In genomic region chr6:39114707-39115599, GRCh38 we compare ENCODE assay signal across 1 cellular context.
TF ChIP-seq lines count a peak whose summit lies in the region.

A gene with protein sequence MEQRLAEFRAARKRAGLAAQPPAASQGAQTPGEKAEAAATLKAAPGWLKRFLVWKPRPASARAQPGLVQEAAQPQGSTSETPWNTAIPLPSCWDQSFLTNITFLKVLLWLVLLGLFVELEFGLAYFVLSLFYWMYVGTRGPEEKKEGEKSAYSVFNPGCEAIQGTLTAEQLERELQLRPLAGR (minus strand): TSS chr6:39115186. CDS start chr6:39115089, 97 bp downstream.

TF ChIP-seq in K562, 482 proteins besides CTCF, POLR2A, EP300 and RAD21 (continued from another document and continues in another):
- TF ChIP-seq ZMIZ1 (IDR thresholded peaks at IDR 0.05; ENCODE audit: low read depth in 2 of 2, low read length in 2 of 2) (peak in 1 of 2 experiments; percentile 54; a peak in 2 of 4 replicates), HDAC2 (IDR thresholded peaks at IDR 0.05) (peak; percentile 68), TRIM24 (IDR thresholded peaks at IDR 0.05) (peak in 1 of 2 experiments; percentile 71; a peak in 1 of 4 replicates), MGA (IDR thresholded peaks at IDR 0.05) (peak; percentile 99), CCNT2 (IDR thresholded peaks at IDR 0.05; ENCODE audit: borderline replicate concordance, extremely low read depth, insufficient read length, low read depth, low read length) (peak; percentile 82), EHMT2 (IDR thresholded peaks at IDR 0.05) (peak; percentile 70; the same call in 1 of the 2 replicates), KDM5B (IDR thresholded peaks at IDR 0.05; ENCODE audit: insufficient replicate concordance, low read depth, low read length) (no peak), CC2D1A (IDR thresholded peaks at IDR 0.05) (peak; percentile 72), ZNF165 (CRISPR knock-in tag; IDR thresholded peaks at IDR 0.05; ENCODE audit: borderline replicate concordance) (0 out of 2 replicates have a peak, but pooled peaks have one; percentile 28), ETS1 (conservative IDR thresholded peaks at IDR 0.05; ENCODE audit: control insufficient read depth, low read depth, low read length) (peak; percentile 57; the same call in 1 of the 2 replicates), ZBED1 (IDR thresholded peaks at IDR 0.05) (0 out of 2 replicates have a peak, but pooled peaks have one; percentile 32)
- TF ChIP-seq, protein P1, sequence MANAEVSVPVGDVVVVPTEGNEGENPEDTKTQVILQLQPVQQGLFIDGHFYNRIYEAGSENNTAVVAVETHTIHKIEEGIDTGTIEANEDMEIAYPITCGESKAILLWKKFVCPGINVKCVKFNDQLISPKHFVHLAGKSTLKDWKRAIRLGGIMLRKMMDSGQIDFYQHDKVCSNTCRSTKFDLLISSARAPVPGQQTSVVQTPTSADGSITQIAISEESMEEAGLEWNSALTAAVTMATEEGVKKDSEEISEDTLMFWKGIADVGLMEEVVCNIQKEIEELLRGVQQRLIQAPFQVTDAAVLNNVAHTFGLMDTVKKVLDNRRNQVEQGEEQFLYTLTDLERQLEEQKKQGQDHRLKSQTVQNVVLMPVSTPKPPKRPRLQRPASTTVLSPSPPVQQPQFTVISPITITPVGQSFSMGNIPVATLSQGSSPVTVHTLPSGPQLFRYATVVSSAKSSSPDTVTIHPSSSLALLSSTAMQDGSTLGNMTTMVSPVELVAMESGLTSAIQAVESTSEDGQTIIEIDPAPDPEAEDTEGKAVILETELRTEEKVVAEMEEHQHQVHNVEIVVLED (CRISPR knock-in tag; IDR thresholded peaks at IDR 0.05), result peak; percentile 51
- TF ChIP-seq, protein P2, sequence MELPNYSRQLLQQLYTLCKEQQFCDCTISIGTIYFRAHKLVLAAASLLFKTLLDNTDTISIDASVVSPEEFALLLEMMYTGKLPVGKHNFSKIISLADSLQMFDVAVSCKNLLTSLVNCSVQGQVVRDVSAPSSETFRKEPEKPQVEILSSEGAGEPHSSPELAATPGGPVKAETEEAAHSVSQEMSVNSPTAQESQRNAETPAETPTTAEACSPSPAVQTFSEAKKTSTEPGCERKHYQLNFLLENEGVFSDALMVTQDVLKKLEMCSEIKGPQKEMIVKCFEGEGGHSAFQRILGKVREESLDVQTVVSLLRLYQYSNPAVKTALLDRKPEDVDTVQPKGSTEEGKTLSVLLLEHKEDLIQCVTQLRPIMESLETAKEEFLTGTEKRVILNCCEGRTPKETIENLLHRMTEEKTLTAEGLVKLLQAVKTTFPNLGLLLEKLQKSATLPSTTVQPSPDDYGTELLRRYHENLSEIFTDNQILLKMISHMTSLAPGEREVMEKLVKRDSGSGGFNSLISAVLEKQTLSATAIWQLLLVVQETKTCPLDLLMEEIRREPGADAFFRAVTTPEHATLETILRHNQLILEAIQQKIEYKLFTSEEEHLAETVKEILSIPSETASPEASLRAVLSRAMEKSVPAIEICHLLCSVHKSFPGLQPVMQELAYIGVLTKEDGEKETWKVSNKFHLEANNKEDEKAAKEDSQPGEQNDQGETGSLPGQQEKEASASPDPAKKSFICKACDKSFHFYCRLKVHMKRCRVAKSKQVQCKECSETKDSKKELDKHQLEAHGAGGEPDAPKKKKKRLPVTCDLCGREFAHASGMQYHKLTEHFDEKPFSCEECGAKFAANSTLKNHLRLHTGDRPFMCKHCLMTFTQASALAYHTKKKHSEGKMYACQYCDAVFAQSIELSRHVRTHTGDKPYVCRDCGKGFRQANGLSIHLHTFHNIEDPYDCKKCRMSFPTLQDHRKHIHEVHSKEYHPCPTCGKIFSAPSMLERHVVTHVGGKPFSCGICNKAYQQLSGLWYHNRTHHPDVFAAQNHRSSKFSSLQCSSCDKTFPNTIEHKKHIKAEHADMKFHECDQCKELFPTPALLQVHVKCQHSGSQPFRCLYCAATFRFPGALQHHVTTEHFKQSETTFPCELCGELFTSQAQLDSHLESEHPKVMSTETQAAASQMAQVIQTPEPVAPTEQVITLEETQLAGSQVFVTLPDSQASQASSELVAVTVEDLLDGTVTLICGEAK (IDR thresholded peaks at IDR 0.05), result 0 out of 2 replicates have a peak, but pooled peaks have one; percentile 14
- TF ChIP-seq, protein P2 (CRISPR knock-in tag; IDR thresholded peaks at IDR 0.05), result no peak
- TF ChIP-seq, protein P3, sequence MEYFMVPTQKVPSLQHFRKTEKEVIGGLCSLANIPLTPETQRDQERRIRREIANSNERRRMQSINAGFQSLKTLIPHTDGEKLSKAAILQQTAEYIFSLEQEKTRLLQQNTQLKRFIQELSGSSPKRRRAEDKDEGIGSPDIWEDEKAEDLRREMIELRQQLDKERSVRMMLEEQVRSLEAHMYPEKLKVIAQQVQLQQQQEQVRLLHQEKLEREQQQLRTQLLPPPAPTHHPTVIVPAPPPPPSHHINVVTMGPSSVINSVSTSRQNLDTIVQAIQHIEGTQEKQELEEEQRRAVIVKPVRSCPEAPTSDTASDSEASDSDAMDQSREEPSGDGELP (CRISPR knock-in tag; IDR thresholded peaks at IDR 0.05; ENCODE audit: borderline replicate concordance), result peak; percentile 90
